Comparison of ENCODE assay signal across 1 cellular context in genomic region chr2:197547163-197547900, GRCh38.
TF ChIP-seq lines count a peak whose summit lies in the region.

No MANE protein-coding gene starts in this region.

TF ChIP-seq in H1, 55 proteins besides CTCF, POLR2A, EP300 and RAD21:
- TF ChIP-seq E2F6 (IDR thresholded peaks at IDR 0.05) = no peak
- no peak for TF ChIP-seq TCF12 (IDR thresholded peaks at IDR 0.05; ENCODE audit: low read depth, low read length)
TF ChIP-seq in H1: peak in this region for 0.
